ENCODE assay signal across 9 cellular contexts in genomic region chr11:128509990-128510389, GRCh38.
A peak's percentile ranks its signal among the peaks of the same experiment; 100 is the strongest.
DNase-seq lines count a peak whose midpoint lies in the region; ATAC-seq and TF ChIP-seq lines count a peak whose summit lies in the region.
"Had no signal": no experiment of that assay in that cellular context is flagged by ENCODE, and none has a peak within 500 bp of the region (broad histone marks: within the 10 kb centered on the region; RNA-seq: fewer than 3 reads in every experiment).

No MANE protein-coding gene starts in this region.

- DNase-seq in MCF 10A (ENCODE audit: unreplicated experiment), result no peak
- no peak for DNase-seq in breast epithelium (ENCODE audit: low spot score in 2 of 2)
- no peak for DNase-seq in activated T-helper 1 cell treated with anti-CD3 and anti-CD28 coated beads, Interleukin-12 subunit alpha, Interleukin-12 subunit beta, Interleukin-2, Interleukin-4 antibody, amounts not matched to agents 30 ng/mL and 10 ng/mL and 1 ng/mL, durations not matched to agents 14 hours and 24 hours and 36 hours (ENCODE audit: low spot score)
- peak in 1 of 3 donors; percentile 0 for DNase-seq in immature natural killer cell
- DNase-seq in upper lobe of right lung, result no peak
- DNase-seq in esophagus muscularis mucosa (ENCODE audit: extremely low spot score), result no peak
- no peak for DNase-seq in COLO829 (ENCODE audit: low spot score)
- DNase-seq in NCI-H446 treated with DMSO at 0.1 percent for 48 hours (lab: John Stamatoyannopoulos, UW), result no peak
- DNase-seq: BE2C had no signal

- POLR2A ChIA-PET in MCF 10A (lab: Yijun Ruan, JAX), result interaction anchor here (1.2 to 11.9 kb wide), 2 partner anchors 9 to 13 kb away, joined by 5 to 124 read pairs; no protein-coding TSS in a partner anchor

- H3K27ac Mint-ChIP-seq in MCF 10A (ENCODE audit: low read depth, unreplicated experiment) (peak overlapping the region; percentile 89), immature natural killer cell (peak overlapping the region; percentile 86 to 97 (median 94))
- peak overlapping the region; percentile 98 for H3K27ac Mint-ChIP-seq in activated T-helper 1 cell treated with anti-CD3 and anti-CD28 coated beads, Interleukin-12 subunit alpha, Interleukin-12 subunit beta, Interleukin-2, Interleukin-4 antibody, amounts not matched to agents 30 ng/mL and 10 ng/mL and 1 ng/mL, durations not matched to agents 14 hours and 24 hours and 36 hours

- H3K27me3 Mint-ChIP-seq in MCF 10A (ENCODE audit: insufficient read depth, unreplicated experiment) (no peaks in the 10 kb centered on the region), immature natural killer cell (ENCODE audit: low read depth in 3 of 3) (peaks cover 0 to 13% (median 4%) of the 10 kb centered on the region in 3 donors)
- peaks cover 1% of the 10 kb centered on the region for H3K27me3 Mint-ChIP-seq in activated T-helper 1 cell treated with anti-CD3 and anti-CD28 coated beads, Interleukin-12 subunit alpha, Interleukin-12 subunit beta, Interleukin-2, Interleukin-4 antibody, amounts not matched to agents 30 ng/mL and 10 ng/mL and 1 ng/mL, durations not matched to agents 14 hours and 24 hours and 36 hours (ENCODE audit: insufficient read depth)

- no peaks in the 10 kb centered on the region for H3K9me3 Mint-ChIP-seq in MCF 10A (ENCODE audit: unreplicated experiment)
- H3K9me3 Mint-ChIP-seq in activated T-helper 1 cell treated with anti-CD3 and anti-CD28 coated beads, Interleukin-12 subunit alpha, Interleukin-12 subunit beta, Interleukin-2, Interleukin-4 antibody, amounts not matched to agents 30 ng/mL and 10 ng/mL and 1 ng/mL, durations not matched to agents 14 hours and 24 hours and 36 hours, result no peaks in the 10 kb centered on the region
- no peaks in the 10 kb centered on the region for H3K9me3 Mint-ChIP-seq in immature natural killer cell

- intact Hi-C loops in MCF 10A (cut with micrococcal nuclease) (loop anchor here (5.0 kb wide), 1 partner anchor 298 kb away; no protein-coding TSS in a partner anchor), breast epithelium (cut with DNase I; ENCODE audit: low total_unique reads) (no loop called here), upper lobe of right lung (cut with DNase I) (no loop called here), esophagus muscularis mucosa (cut with DNase I) (no loop called here)
- intact Hi-C loops in activated T-helper 1 cell treated with anti-CD3 and anti-CD28 coated beads, Interleukin-12 subunit alpha, Interleukin-12 subunit beta, Interleukin-2, Interleukin-4 antibody, amounts not matched to agents 30 ng/mL and 10 ng/mL and 1 ng/mL, durations not matched to agents 14 hours and 24 hours and 36 hours (cut with micrococcal nuclease), result loop anchor here (1.0 to 5.0 kb wide), 4 partner anchors 10 to 220 kb away; partner anchors contain the start of gene FLI1

- H3K9me3 ChIP-seq in breast epithelium (no peaks in the 10 kb centered on the region), upper lobe of right lung (no peaks in the 10 kb centered on the region), esophagus muscularis mucosa (no peaks in the 10 kb centered on the region)
- H3K9me3 ChIP-seq: BE2C had no signal

- peaks cover 49% of the 10 kb centered on the region for H3K4me1 Mint-ChIP-seq in MCF 10A (ENCODE audit: insufficient read depth, unreplicated experiment)
- H3K4me1 Mint-ChIP-seq in activated T-helper 1 cell treated with anti-CD3 and anti-CD28 coated beads, Interleukin-12 subunit alpha, Interleukin-12 subunit beta, Interleukin-2, Interleukin-4 antibody, amounts not matched to agents 30 ng/mL and 10 ng/mL and 1 ng/mL, durations not matched to agents 14 hours and 24 hours and 36 hours (ENCODE audit: low read depth), result peaks cover 100% of the 10 kb centered on the region
- H3K4me1 Mint-ChIP-seq in immature natural killer cell, result peaks cover 100% of the 10 kb centered on the region in 2 donors

- CTCF ChIA-PET in MCF 10A (lab: Yijun Ruan, JAX), result interaction anchor here (5.3 kb wide), 1 partner anchor 10 kb away, joined by 35 read pairs; no protein-coding TSS in a partner anchor

- H3K4me3 ChIP-seq in breast epithelium (no peak overlapping the region), upper lobe of right lung (peak overlapping the region; percentile 4), esophagus muscularis mucosa (no peak overlapping the region)

- 91% methylated on average over 1 of the region's 1 CpG for WGBS in esophagus muscularis mucosa

- H3K27me3 ChIP-seq in breast epithelium (no peaks in the 10 kb centered on the region), upper lobe of right lung (no peaks in the 10 kb centered on the region), esophagus muscularis mucosa (no peaks in the 10 kb centered on the region)
- H3K27me3 ChIP-seq: BE2C had no signal

- no peak for TF ChIP-seq POLR2A in breast epithelium (IDR thresholded peaks at IDR 0.05)
- no peak for TF ChIP-seq POLR2A in esophagus muscularis mucosa (IDR thresholded peaks at IDR 0.05; ENCODE audit: low read depth)

- no peak for TF ChIP-seq EP300 in esophagus muscularis mucosa (IDR thresholded peaks at IDR 0.05)

- no TSS peak for BruUV-seq in MCF 10A (replicated peaks; lab: Mats Ljungman, UMichigan)

- TF ChIP-seq CTCF in MCF 10A (IDR thresholded peaks at IDR 0.05; ENCODE audit: unreplicated experiment) (no peak), breast epithelium (IDR thresholded peaks at IDR 0.05) (no peak), upper lobe of right lung (IDR thresholded peaks at IDR 0.05) (no peak), esophagus muscularis mucosa (IDR thresholded peaks at IDR 0.05) (no peak)

- peaks cover 0 to 7% of the 10 kb centered on the region in 2 donors for H3K4me1 ChIP-seq in breast epithelium
- H3K4me1 ChIP-seq in upper lobe of right lung, result peaks cover 95% of the 10 kb centered on the region
- peaks cover 91 to 99% (median 97%) of the 10 kb centered on the region in 4 donors for H3K4me1 ChIP-seq in esophagus muscularis mucosa

- H3K36me3 Mint-ChIP-seq in MCF 10A (ENCODE audit: insufficient read depth, unreplicated experiment), result peaks cover 18% of the 10 kb centered on the region
- H3K36me3 Mint-ChIP-seq in activated T-helper 1 cell treated with anti-CD3 and anti-CD28 coated beads, Interleukin-12 subunit alpha, Interleukin-12 subunit beta, Interleukin-2, Interleukin-4 antibody, amounts not matched to agents 30 ng/mL and 10 ng/mL and 1 ng/mL, durations not matched to agents 14 hours and 24 hours and 36 hours (ENCODE audit: low read depth), result peaks cover 88% of the 10 kb centered on the region
- peaks cover 4 to 50% (median 36%) of the 10 kb centered on the region in 3 donors for H3K36me3 Mint-ChIP-seq in immature natural killer cell

- H3K36me3 ChIP-seq in breast epithelium, result no peaks in the 10 kb centered on the region
- peaks cover 20% of the 10 kb centered on the region for H3K36me3 ChIP-seq in upper lobe of right lung
- H3K36me3 ChIP-seq in esophagus muscularis mucosa, result peaks cover 0 to 25% (median 7%) of the 10 kb centered on the region in 4 donors
- H3K36me3 ChIP-seq: BE2C had no signal

- no peak overlapping the region for H3K27ac ChIP-seq in breast epithelium
- peak overlapping the region; percentile 47 for H3K27ac ChIP-seq in upper lobe of right lung
- H3K27ac ChIP-seq in esophagus muscularis mucosa (replicated peaks in 1 of 4), result peak overlapping the region in 1 of 4 donors; percentile 10

- no peak for ATAC-seq in upper lobe of right lung

- H3K4me3 Mint-ChIP-seq in MCF 10A (ENCODE audit: unreplicated experiment) (no peak overlapping the region), immature natural killer cell (peak overlapping the region; percentile 79 to 100 (median 96))
- peak overlapping the region; percentile 96 for H3K4me3 Mint-ChIP-seq in activated T-helper 1 cell treated with anti-CD3 and anti-CD28 coated beads, Interleukin-12 subunit alpha, Interleukin-12 subunit beta, Interleukin-2, Interleukin-4 antibody, amounts not matched to agents 30 ng/mL and 10 ng/mL and 1 ng/mL, durations not matched to agents 14 hours and 24 hours and 36 hours

Comparison
In these comparisons a context has a peak if more than half of its experiments do, and no peak if none do; other contexts are left out.
1. intact Hi-C loops: an anchor here in MCF 10A (5.0 kb wide) and activated T-helper 1 cell treated with anti-CD3 and anti-CD28 coated beads, Interleukin-12 subunit alpha, Interleukin-12 subunit beta, Interleukin-2, Interleukin-4 antibody, amounts not matched to agents 30 ng/mL and 10 ng/mL and 1 ng/mL, durations not matched to agents 14 hours and 24 hours and 36 hours (1.0 to 5.0 kb wide); none called in breast epithelium, upper lobe of right lung and esophagus muscularis mucosa.